In the genomic region with DNA sequence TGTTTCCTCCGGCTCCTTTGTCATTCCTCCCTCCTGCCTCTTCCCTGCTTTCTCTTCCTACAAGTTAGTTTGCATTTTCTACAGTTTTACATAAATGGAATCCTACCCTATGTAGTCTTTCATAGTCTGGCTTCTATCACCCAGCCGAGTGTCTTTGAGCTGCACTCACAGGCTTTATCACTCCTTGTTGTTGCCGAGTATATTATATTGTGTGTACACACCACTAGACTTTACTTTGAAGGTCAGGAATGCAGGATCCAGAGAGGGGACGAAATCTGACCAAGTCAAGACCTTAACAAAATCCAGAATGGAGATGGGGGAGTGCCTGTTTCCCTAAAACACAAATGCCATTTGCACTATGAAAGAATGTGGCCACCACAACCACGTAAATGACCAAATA, we compare ENCODE assay signal across 1 cellular context.
TF ChIP-seq lines count a peak whose summit lies in the region.

No MANE protein-coding gene starts in this region.

TF ChIP-seq in GM12878, 131 proteins besides CTCF, POLR2A, EP300 and RAD21 (continued from another document):
- no peak for TF ChIP-seq ELK1 (IDR thresholded peaks at IDR 0.05; ENCODE audit: low read depth, low read length)
